ENCODE assay signal across 11 cellular contexts in the genomic region with DNA sequence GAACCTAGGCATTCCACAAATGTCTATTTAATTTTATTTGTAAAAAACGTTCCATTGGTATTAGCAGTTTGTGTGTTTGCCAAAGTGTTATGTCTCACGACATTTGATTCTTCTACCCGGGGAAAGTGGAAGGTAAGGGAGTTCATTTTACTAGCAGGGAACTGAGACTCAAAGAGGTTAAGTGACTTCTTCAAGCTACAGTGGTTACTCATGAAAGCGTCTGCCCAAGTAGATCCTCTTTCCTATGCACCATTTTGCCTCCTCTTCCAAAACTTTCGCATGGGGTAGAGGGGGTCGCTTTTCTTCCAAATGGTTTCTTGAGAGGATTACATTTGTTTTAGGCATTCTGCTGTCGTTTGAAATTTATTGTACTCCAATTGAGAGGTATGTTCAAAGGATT. TPM values are rescaled to one million over a fixed set of nuclear protein-coding genes. Genes with fewer than 3 reads are reported as not detected.
DNase-seq lines count a peak whose midpoint lies in the region; ATAC-seq, FAIRE-seq and TF ChIP-seq lines count a peak whose summit lies in the region.
"Had no signal": no experiment of that assay in that cellular context is flagged by ENCODE, and none has a peak within 500 bp of the region (broad histone marks: within the 10 kb centered on the region; RNA-seq: fewer than 3 reads in every experiment).

No MANE protein-coding gene starts in this region.

- H3K9me3 Mint-ChIP-seq in chondrocyte (ENCODE audit: low read depth), result no peaks in the 10 kb centered on the region

- no peaks in the 10 kb centered on the region for H3K36me3 Mint-ChIP-seq in chondrocyte (ENCODE audit: low read depth)

- peaks cover 4% of the 10 kb centered on the region for H3K4me1 Mint-ChIP-seq in chondrocyte (ENCODE audit: low read depth)

- ATAC-seq in HG02642 (IDR thresholded peaks at IDR 0.05; ENCODE audit: poor library complexity, unreplicated experiment) (peak; percentile 74), HG03558 (IDR thresholded peaks at IDR 0.05; ENCODE audit: extremely low read depth, unreplicated experiment) (peak; percentile 60)
- ATAC-seq: foreskin keratinocyte had no signal

- peak; percentile 64 for FAIRE-seq in GM19239 (lab: Jason Lieb, UNC)
- no peak for FAIRE-seq in urothelium cell line (lab: Jason Lieb, UNC)

- no peak overlapping the region for H3K27ac ChIP-seq in caudate nucleus (ENCODE audit: low read depth, low read length)
- H3K27ac ChIP-seq: brain microvascular endothelial cell, foreskin keratinocyte, PC-9 had no signal

- DNase-seq in GM19239 (ENCODE audit: insufficient read length, low spot score), result no peak
- peak; percentile 36 for DNase-seq in renal cortical epithelial cell (ENCODE audit: low read depth)
- DNase-seq in urothelium cell line (ENCODE audit: low spot score), result no peak
- DNase-seq in caudate nucleus (lab: John Stamatoyannopoulos, UW), result no peak
- DNase-seq in chondrocyte (ENCODE audit: low spot score), result no peak
- DNase-seq in GF-D8 (lab: John Stamatoyannopoulos, UW), result no peak
- DNase-seq: brain microvascular endothelial cell, foreskin keratinocyte, PC-9 had no signal

- TF ChIP-seq CTCF in chondrocyte (IDR thresholded peaks at IDR 0.05), result no peak

- no peak overlapping the region for H3K4me3 Mint-ChIP-seq in chondrocyte (ENCODE audit: unreplicated experiment)

- H3K27ac Mint-ChIP-seq in chondrocyte (ENCODE audit: unreplicated experiment), result no peak overlapping the region

- H3K27me3 Mint-ChIP-seq in chondrocyte (ENCODE audit: low read depth), result no peaks in the 10 kb centered on the region

RNA-seq across cellular contexts. Expression of a gene that starts 9.0 kb away (rescaled TPM):
- total RNA-seq in renal cortical epithelial cell (6.6 and 13.6 TPM in 2 replicates), chondrocyte (8.1 to 13.8 TPM (median 8.9 TPM) in 3 replicates)

RNA-seq across cellular contexts. Expression of a gene that starts 37.2 kb away (rescaled TPM):
- not detected in 2 replicates for total RNA-seq in renal cortical epithelial cell
- not detected in 3 replicates for total RNA-seq in chondrocyte
- total RNA-seq: foreskin keratinocyte, PC-9 had no signal
